Comparison of ENCODE assay signal across 1 cellular context in the genomic region with DNA sequence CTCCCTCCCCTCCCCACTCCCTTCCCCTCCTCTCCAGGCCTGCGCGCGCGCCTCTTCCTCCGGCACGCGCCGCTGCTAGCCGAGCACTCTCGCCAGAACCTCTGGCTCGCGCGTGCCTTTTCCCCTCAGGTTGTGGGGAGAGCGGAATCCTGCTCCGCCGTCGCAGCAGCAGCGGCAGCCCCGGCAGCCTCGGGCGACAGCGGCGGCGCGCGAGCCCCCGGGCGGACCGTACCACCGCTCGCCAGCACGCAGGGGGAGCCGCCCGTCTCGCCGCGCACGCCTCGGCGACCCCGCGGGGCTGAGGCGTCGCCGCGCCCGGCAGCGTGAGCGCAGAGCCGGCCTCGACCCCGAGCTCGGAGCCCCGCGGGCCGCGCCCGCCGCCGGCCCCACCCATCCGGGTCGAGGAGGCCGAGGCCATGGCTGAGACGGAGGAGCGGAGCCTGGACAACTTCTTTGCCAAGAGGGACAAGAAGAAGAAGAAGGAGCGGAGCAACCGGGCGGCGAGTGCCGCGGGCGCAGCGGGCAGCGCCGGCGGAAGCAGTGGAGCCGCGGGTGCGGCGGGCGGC.
TF ChIP-seq lines count a peak whose summit lies in the region.

A gene with protein sequence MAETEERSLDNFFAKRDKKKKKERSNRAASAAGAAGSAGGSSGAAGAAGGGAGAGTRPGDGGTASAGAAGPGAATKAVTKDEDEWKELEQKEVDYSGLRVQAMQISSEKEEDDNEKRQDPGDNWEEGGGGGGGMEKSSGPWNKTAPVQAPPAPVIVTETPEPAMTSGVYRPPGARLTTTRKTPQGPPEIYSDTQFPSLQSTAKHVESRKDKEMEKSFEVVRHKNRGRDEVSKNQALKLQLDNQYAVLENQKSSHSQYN (plus strand): TSS at position 58 of the 566 bp plus-strand sequence. CDS start 359 bp downstream, at position 417.

TF ChIP-seq in HepG2, 621 proteins besides CTCF, POLR2A, EP300 and RAD21 (continued from another document and continues in another):
- TF ChIP-seq, protein P1, sequence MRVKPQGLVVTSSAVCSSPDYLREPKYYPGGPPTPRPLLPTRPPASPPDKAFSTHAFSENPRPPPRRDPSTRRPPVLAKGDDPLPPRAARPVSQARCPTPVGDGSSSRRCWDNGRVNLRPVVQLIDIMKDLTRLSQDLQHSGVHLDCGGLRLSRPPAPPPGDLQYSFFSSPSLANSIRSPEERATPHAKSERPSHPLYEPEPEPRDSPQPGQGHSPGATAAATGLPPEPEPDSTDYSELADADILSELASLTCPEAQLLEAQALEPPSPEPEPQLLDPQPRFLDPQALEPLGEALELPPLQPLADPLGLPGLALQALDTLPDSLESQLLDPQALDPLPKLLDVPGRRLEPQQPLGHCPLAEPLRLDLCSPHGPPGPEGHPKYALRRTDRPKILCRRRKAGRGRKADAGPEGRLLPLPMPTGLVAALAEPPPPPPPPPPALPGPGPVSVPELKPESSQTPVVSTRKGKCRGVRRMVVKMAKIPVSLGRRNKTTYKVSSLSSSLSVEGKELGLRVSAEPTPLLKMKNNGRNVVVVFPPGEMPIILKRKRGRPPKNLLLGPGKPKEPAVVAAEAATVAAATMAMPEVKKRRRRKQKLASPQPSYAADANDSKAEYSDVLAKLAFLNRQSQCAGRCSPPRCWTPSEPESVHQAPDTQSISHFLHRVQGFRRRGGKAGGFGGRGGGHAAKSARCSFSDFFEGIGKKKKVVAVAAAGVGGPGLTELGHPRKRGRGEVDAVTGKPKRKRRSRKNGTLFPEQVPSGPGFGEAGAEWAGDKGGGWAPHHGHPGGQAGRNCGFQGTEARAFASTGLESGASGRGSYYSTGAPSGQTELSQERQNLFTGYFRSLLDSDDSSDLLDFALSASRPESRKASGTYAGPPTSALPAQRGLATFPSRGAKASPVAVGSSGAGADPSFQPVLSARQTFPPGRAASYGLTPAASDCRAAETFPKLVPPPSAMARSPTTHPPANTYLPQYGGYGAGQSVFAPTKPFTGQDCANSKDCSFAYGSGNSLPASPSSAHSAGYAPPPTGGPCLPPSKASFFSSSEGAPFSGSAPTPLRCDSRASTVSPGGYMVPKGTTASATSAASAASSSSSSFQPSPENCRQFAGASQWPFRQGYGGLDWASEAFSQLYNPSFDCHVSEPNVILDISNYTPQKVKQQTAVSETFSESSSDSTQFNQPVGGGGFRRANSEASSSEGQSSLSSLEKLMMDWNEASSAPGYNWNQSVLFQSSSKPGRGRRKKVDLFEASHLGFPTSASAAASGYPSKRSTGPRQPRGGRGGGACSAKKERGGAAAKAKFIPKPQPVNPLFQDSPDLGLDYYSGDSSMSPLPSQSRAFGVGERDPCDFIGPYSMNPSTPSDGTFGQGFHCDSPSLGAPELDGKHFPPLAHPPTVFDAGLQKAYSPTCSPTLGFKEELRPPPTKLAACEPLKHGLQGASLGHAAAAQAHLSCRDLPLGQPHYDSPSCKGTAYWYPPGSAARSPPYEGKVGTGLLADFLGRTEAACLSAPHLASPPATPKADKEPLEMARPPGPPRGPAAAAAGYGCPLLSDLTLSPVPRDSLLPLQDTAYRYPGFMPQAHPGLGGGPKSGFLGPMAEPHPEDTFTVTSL (CRISPR knock-in tag; IDR thresholded peaks at IDR 0.05; ENCODE audit: borderline replicate concordance), result no peak
- TF ChIP-seq KLF12 (CRISPR knock-in tag; IDR thresholded peaks at IDR 0.05; ENCODE audit: borderline replicate concordance), result peak; percentile 14; the same call in 1 of the 2 replicates
- peak; percentile 73 for TF ChIP-seq PHF8 (CRISPR knock-in tag; IDR thresholded peaks at IDR 0.05)
- TF ChIP-seq TMF1 (CRISPR knock-in tag; IDR thresholded peaks at IDR 0.05; ENCODE audit: low read depth), result 0 out of 2 replicates have a peak, but pooled peaks have one; percentile 21
- TF ChIP-seq TOE1 (CRISPR knock-in tag; IDR thresholded peaks at IDR 0.05), result no peak
- TF ChIP-seq ZNF724P (CRISPR knock-in tag; IDR thresholded peaks at IDR 0.05; ENCODE audit: borderline replicate concordance), result no peak; the same call in 1 of the 2 replicates
- TF ChIP-seq, protein P2, sequence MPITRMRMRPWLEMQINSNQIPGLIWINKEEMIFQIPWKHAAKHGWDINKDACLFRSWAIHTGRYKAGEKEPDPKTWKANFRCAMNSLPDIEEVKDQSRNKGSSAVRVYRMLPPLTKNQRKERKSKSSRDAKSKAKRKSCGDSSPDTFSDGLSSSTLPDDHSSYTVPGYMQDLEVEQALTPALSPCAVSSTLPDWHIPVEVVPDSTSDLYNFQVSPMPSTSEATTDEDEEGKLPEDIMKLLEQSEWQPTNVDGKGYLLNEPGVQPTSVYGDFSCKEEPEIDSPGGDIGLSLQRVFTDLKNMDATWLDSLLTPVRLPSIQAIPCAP (CRISPR knock-in tag; IDR thresholded peaks at IDR 0.05; ENCODE audit: low read depth), result no peak
- no peak for TF ChIP-seq GTF3A (CRISPR knock-in tag; conservative IDR thresholded peaks at IDR 0.05)
- peak; percentile 63; the same call in 1 of the 2 replicates for TF ChIP-seq RNF2 (conservative IDR thresholded peaks at IDR 0.05; ENCODE audit: low read depth)
- 0 out of 2 replicates have a peak, but pooled peaks have one; percentile 61 for TF ChIP-seq ZNF546 (CRISPR knock-in tag; conservative IDR thresholded peaks at IDR 0.05)
- TF ChIP-seq ZNF263 (CRISPR knock-in tag; IDR thresholded peaks at IDR 0.05), result peak; percentile 72
- no peak for TF ChIP-seq CREB1 (IDR thresholded peaks at IDR 0.05)
- no peak for TF ChIP-seq CREB1 (CRISPR knock-in tag; IDR thresholded peaks at IDR 0.05)
- peak; percentile 78 for TF ChIP-seq ASH2L (IDR thresholded peaks at IDR 0.05; ENCODE audit: insufficient read length, low read depth, low read length)
- TF ChIP-seq, protein P3, sequence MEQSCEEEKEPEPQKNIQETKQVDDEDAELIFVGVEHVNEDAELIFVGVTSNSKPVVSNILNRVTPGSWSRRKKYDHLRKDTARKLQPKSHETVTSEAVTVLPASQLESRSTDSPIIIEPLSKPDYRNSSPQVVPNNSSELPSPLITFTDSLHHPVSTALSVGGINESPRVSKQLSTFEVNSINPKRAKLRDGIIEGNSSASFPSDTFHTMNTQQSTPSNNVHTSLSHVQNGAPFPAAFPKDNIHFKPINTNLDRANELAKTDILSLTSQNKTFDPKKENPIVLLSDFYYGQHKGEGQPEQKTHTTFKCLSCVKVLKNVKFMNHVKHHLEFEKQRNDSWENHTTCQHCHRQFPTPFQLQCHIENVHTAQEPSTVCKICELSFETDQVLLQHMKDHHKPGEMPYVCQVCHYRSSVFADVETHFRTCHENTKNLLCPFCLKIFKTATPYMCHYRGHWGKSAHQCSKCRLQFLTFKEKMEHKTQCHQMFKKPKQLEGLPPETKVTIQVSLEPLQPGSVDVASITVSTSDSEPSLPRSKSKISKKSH (CRISPR knock-in tag; IDR thresholded peaks at IDR 0.05; ENCODE audit: borderline replicate concordance), result no peak
- no peak for TF ChIP-seq ZNF577 (CRISPR knock-in tag; IDR thresholded peaks at IDR 0.05; ENCODE audit: borderline replicate concordance, low read depth)
- TF ChIP-seq POLR2AphosphoS5 (IDR thresholded peaks at IDR 0.05; ENCODE audit: low read depth, low read length), result peak; percentile 64
- no peak for TF ChIP-seq PITX1 (CRISPR knock-in tag; IDR thresholded peaks at IDR 0.05)
- no peak for TF ChIP-seq ZNF646 (CRISPR knock-in tag; IDR thresholded peaks at IDR 0.05)
- TF ChIP-seq ZMAT3 (CRISPR knock-in tag; conservative IDR thresholded peaks at IDR 0.05), result peak; percentile 21; the same call in 1 of the 2 replicates
- TF ChIP-seq, protein P4, sequence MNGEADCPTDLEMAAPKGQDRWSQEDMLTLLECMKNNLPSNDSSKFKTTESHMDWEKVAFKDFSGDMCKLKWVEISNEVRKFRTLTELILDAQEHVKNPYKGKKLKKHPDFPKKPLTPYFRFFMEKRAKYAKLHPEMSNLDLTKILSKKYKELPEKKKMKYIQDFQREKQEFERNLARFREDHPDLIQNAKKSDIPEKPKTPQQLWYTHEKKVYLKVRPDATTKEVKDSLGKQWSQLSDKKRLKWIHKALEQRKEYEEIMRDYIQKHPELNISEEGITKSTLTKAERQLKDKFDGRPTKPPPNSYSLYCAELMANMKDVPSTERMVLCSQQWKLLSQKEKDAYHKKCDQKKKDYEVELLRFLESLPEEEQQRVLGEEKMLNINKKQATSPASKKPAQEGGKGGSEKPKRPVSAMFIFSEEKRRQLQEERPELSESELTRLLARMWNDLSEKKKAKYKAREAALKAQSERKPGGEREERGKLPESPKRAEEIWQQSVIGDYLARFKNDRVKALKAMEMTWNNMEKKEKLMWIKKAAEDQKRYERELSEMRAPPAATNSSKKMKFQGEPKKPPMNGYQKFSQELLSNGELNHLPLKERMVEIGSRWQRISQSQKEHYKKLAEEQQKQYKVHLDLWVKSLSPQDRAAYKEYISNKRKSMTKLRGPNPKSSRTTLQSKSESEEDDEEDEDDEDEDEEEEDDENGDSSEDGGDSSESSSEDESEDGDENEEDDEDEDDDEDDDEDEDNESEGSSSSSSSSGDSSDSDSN (CRISPR knock-in tag; IDR thresholded peaks at IDR 0.05), result no peak; the same call in 1 of the 2 replicates
- TF ChIP-seq ZNF501 (CRISPR knock-in tag; IDR thresholded peaks at IDR 0.05), result no peak; the same call in 1 of the 2 replicates
- TF ChIP-seq HOXA7 (CRISPR knock-in tag; IDR thresholded peaks at IDR 0.05), result no peak
- no peak for TF ChIP-seq KLF11 (CRISPR knock-in tag; IDR thresholded peaks at IDR 0.05)
